Comparison of ENCODE assay signal across 12 cellular contexts in the genomic region with DNA sequence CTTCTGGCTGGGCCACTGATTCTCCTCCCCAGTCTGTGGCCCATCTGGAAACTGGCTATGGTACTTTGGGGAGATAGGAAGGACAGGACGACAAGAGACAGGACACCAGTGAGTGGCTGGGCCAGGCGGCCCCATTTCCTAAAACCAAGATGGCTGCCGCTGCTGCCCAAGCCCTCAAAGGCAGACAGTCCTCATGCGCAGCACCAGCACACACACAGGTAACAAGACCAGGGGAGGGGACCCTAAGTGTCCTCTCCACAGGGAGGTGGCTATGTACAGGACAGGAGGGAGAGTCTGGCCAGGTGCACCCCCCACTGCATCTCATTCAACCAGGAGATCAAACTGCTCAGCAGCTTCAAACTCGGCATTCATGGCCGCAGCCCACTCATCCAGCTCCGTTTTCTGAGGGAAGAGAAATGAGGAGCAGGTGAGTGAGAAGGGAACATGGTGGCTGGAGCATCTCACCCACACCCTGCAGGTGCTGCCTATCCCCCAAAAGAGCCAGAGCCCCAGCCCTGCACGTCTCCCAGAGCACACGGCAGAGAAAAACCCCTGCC. TPM values are rescaled to one million over a fixed set of nuclear protein-coding genes. Genes with fewer than 3 reads are reported as not detected.
DNase-seq lines count a peak whose midpoint lies in the region; ATAC-seq and TF ChIP-seq lines count a peak whose summit lies in the region.
"Had no signal": no experiment of that assay in that cellular context is flagged by ENCODE, and none has a peak within 500 bp of the region (broad histone marks: within the 10 kb centered on the region; RNA-seq: fewer than 3 reads in every experiment).

No MANE protein-coding gene starts in this region.

- H3F3A ChIP-seq in SU-DHL-6 (ENCODE audit: insufficient read depth): peaks cover 12% of the 10 kb centered on the region; the same call in 1 of the 2 replicates

- 0 out of 2 replicates have a peak overlapping the region, but pooled peaks have one; percentile 8 for H3K27ac ChIP-seq in SU-DHL-6 (ENCODE audit: low read depth, low read length)
- H3K27ac ChIP-seq: lower lobe of right lung had no signal

- peaks cover 60% of the 10 kb centered on the region for H3K79me2 ChIP-seq in SU-DHL-6 (ENCODE audit: insufficient read depth, low read length)

- H4K20me1 ChIP-seq in SU-DHL-6 (ENCODE audit: low read depth, low read length): no peaks in the 10 kb centered on the region; the same call in 1 of the 2 replicates

- H3K27me3 Mint-ChIP-seq in progenitor cell of endocrine pancreas: no peaks in the 10 kb centered on the region
- peaks cover 0 to under 1% (median 0%) of the 10 kb centered on the region in 5 donors for H3K27me3 Mint-ChIP-seq in naive thymus-derived CD8-positive, alpha-beta T cell

- no peak overlapping the region for H2AFZ ChIP-seq in SU-DHL-6 (ENCODE audit: low read depth, low read length, severe bottlenecking)

- ATAC-seq in activated naive CD4-positive, alpha-beta T cell treated with anti-CD3 and anti-CD28 coated beads, Interleukin-2, amount 50 U/mL, for 72 hours: no peak
- ATAC-seq in naive thymus-derived CD8-positive, alpha-beta T cell: no peak

- peaks cover 16% of the 10 kb centered on the region for H3K36me3 ChIP-seq in SU-DHL-6 (ENCODE audit: low read length)
- H3K36me3 ChIP-seq: lower lobe of right lung had no signal

- peaks cover 53 to 66% of the 10 kb centered on the region in 2 donors for H3K36me3 Mint-ChIP-seq in activated naive CD4-positive, alpha-beta T cell treated with anti-CD3 and anti-CD28 coated beads, Interleukin-2, amount 50 U/mL, for 72 hours
- peaks cover 3% of the 10 kb centered on the region for H3K36me3 Mint-ChIP-seq in progenitor cell of endocrine pancreas (ENCODE audit: insufficient read depth)
- no peaks in the 10 kb centered on the region for H3K36me3 Mint-ChIP-seq in naive thymus-derived CD8-positive, alpha-beta T cell

- no peaks in the 10 kb centered on the region for H3K9me3 ChIP-seq in SU-DHL-6 (ENCODE audit: insufficient read depth, low read length)
- H3K9me3 ChIP-seq: BE2C, lower lobe of right lung had no signal

- peak overlapping the region; percentile 16 for H3K4me2 ChIP-seq in SU-DHL-6 (ENCODE audit: low read depth, low read length, poor library complexity, severe bottlenecking)

- no peak overlapping the region for H3K9ac ChIP-seq in SU-DHL-6 (ENCODE audit: low read length)

- no peak overlapping the region for H3K4me3 ChIP-seq in SU-DHL-6 (ENCODE audit: insufficient read depth, low read length, poor library complexity, severe bottlenecking)
- H3K4me3 ChIP-seq: lower lobe of right lung had no signal

- TF ChIP-seq CTCF in SU-DHL-6 (IDR thresholded peaks at IDR 0.05; ENCODE audit: insufficient read depth, low read length, poor library complexity, severe bottlenecking) (no peak), progenitor cell of endocrine pancreas (IDR thresholded peaks at IDR 0.05; ENCODE audit: unreplicated experiment) (no peak)

- H3K4me1 Mint-ChIP-seq in progenitor cell of endocrine pancreas (ENCODE audit: low read depth): peaks cover 8% of the 10 kb centered on the region
- peaks cover 6 to 22% (median 13%) of the 10 kb centered on the region in 4 donors for H3K4me1 Mint-ChIP-seq in naive thymus-derived CD8-positive, alpha-beta T cell

- peak overlapping the region; percentile 38 to 78 for H3K27ac Mint-ChIP-seq in activated naive CD4-positive, alpha-beta T cell treated with anti-CD3 and anti-CD28 coated beads, Interleukin-2, amount 50 U/mL, for 72 hours
- H3K27ac Mint-ChIP-seq in progenitor cell of endocrine pancreas: peak overlapping the region; percentile 67
- H3K27ac Mint-ChIP-seq in naive thymus-derived CD8-positive, alpha-beta T cell: peak overlapping the region in 1 of 10 donors; percentile 62

- intact Hi-C loops in posterior vena cava (cut with DNase I): no loop called here

- H3K27me3 ChIP-seq in SU-DHL-6 (ENCODE audit: low read length): no peaks in the 10 kb centered on the region
- H3K27me3 ChIP-seq: BE2C had no signal

- no peaks in the 10 kb centered on the region for H3K9me2 ChIP-seq in SU-DHL-6 (replicated peaks; ENCODE audit: insufficient read depth, low read length)

- no peaks in the 10 kb centered on the region for H3K9me3 Mint-ChIP-seq in activated naive CD4-positive, alpha-beta T cell treated with anti-CD3 and anti-CD28 coated beads, Interleukin-2, amount 50 U/mL, for 72 hours
- no peaks in the 10 kb centered on the region for H3K9me3 Mint-ChIP-seq in progenitor cell of endocrine pancreas (ENCODE audit: low read depth)
- H3K9me3 Mint-ChIP-seq in naive thymus-derived CD8-positive, alpha-beta T cell: no peaks in the 10 kb centered on the region

- H3K4me3 Mint-ChIP-seq in progenitor cell of endocrine pancreas (ENCODE audit: low read depth): no peak overlapping the region
- no peak overlapping the region for H3K4me3 Mint-ChIP-seq in naive thymus-derived CD8-positive, alpha-beta T cell

- DNase-seq in activated naive CD4-positive, alpha-beta T cell treated with anti-CD3 and anti-CD28 coated beads, Interleukin-2, amount 50 U/mL, for 72 hours (ENCODE audit: low spot score in 2 of 2): no peak
- DNase-seq in activated naive CD4-positive, alpha-beta T cell (lab: John Stamatoyannopoulos, UW): no peak
- no peak for DNase-seq in progenitor cell of endocrine pancreas (ENCODE audit: low spot score, unreplicated experiment)
- DNase-seq in posterior vena cava (ENCODE audit: low spot score): no peak
- no peak for DNase-seq in naive thymus-derived CD8-positive, alpha-beta T cell
- DNase-seq: hippocampal formation, NCI-H2227 treated with DMSO at 0.1 percent for 48 hours had no signal

- POLR2A ChIA-PET in naive thymus-derived CD8-positive, alpha-beta T cell (lab: Charles Lee): interaction anchor here (0.6 to 0.9 kb wide), 4 partner anchors 38 to 1208 kb away, joined by 3 to 5 read pairs (median 4); a partner anchor contains a TSS

RNA-seq across cellular contexts. Expression of a gene that starts 5.0 kb away (rescaled TPM):
- 100 to 1,000 TPM; 128 to 203 TPM for total RNA-seq in activated naive CD4-positive, alpha-beta T cell treated with anti-CD3 and anti-CD28 coated beads, Interleukin-2, amount 50 U/mL, for 72 hours
- total RNA-seq in progenitor cell of endocrine pancreas: 25.1 and 25.9 TPM in 2 replicates
- total RNA-seq in posterior vena cava: 1 to 10 TPM in 1 of 2 donors, under 1 TPM in 1; 0.67 to 1.6 TPM
- 1 to 10 TPM in 1 of 2 experiments, under 1 TPM in 1; 0.60 to 1.0 TPM for total RNA-seq in naive thymus-derived CD8-positive, alpha-beta T cell
- polyA plus RNA-seq in naive thymus-derived CD8-positive, alpha-beta T cell: under 1 TPM; 0.22 to 0.90 (median 0.35) TPM

RNA-seq across cellular contexts. Expression of a gene that starts 5.2 kb away (rescaled TPM):
- total RNA-seq in activated naive CD4-positive, alpha-beta T cell treated with anti-CD3 and anti-CD28 coated beads, Interleukin-2, amount 50 U/mL, for 72 hours: 10 to 100 TPM; 29.9 to 41.3 TPM
- total RNA-seq in progenitor cell of endocrine pancreas (40.4 and 43.3 TPM in 2 replicates), posterior vena cava (10 to 100 TPM; 26.9 to 27.6 TPM)
- 10 to 100 TPM; 49.4 to 50.5 TPM for total RNA-seq in naive thymus-derived CD8-positive, alpha-beta T cell
- polyA plus RNA-seq in naive thymus-derived CD8-positive, alpha-beta T cell: 10 to 100 TPM; 21.5 to 33.1 (median 24.9) TPM

RNA-seq across cellular contexts. Expression of a gene that starts 17.1 kb away (rescaled TPM):
- 100 to 1,000 TPM in 1 of 2 donors, 10 to 100 TPM in 1; 60.4 to 101 TPM for total RNA-seq in activated naive CD4-positive, alpha-beta T cell treated with anti-CD3 and anti-CD28 coated beads, Interleukin-2, amount 50 U/mL, for 72 hours
- 112 and 123 TPM in 2 replicates for total RNA-seq in progenitor cell of endocrine pancreas
- total RNA-seq in posterior vena cava: 100 to 1,000 TPM; 103 to 107 TPM
- total RNA-seq in naive thymus-derived CD8-positive, alpha-beta T cell: 100 to 1,000 TPM; 258 to 274 TPM
- 100 to 1,000 TPM in 2 of 3 donors, 10 to 100 TPM in 1; 70.2 to 111 (median 106) TPM for polyA plus RNA-seq in naive thymus-derived CD8-positive, alpha-beta T cell

RNA-seq across cellular contexts. Expression of a gene that starts 20.5 kb away (rescaled TPM):
- 10 to 100 TPM; 14.9 to 23.1 TPM for total RNA-seq in activated naive CD4-positive, alpha-beta T cell treated with anti-CD3 and anti-CD28 coated beads, Interleukin-2, amount 50 U/mL, for 72 hours
- total RNA-seq in progenitor cell of endocrine pancreas: 4.3 and 4.4 TPM in 2 replicates
- total RNA-seq in posterior vena cava: 10 to 100 TPM; 15.4 to 18.6 TPM
- 10 to 100 TPM; 30.1 to 33.9 TPM for total RNA-seq in naive thymus-derived CD8-positive, alpha-beta T cell
- 10 to 100 TPM; 14.0 to 22.2 (median 14.3) TPM for polyA plus RNA-seq in naive thymus-derived CD8-positive, alpha-beta T cell
- total RNA-seq: osteocyte, RPMI7951 had no signal

RNA-seq across cellular contexts. Expression of a gene that starts 32.8 kb away (rescaled TPM):
- 10 to 100 TPM; 20.5 to 24.3 TPM for total RNA-seq in activated naive CD4-positive, alpha-beta T cell treated with anti-CD3 and anti-CD28 coated beads, Interleukin-2, amount 50 U/mL, for 72 hours
- total RNA-seq in progenitor cell of endocrine pancreas (123 and 124 TPM in 2 replicates), posterior vena cava (1 to 10 TPM; 3.1 to 4.0 TPM)
- 10 to 100 TPM; 29.0 to 29.2 TPM for total RNA-seq in naive thymus-derived CD8-positive, alpha-beta T cell
- polyA plus RNA-seq in naive thymus-derived CD8-positive, alpha-beta T cell: 10 to 100 TPM; 17.4 to 22.6 (median 21.2) TPM

Comparison
In these comparisons a context has a peak if more than half of its experiments do, and no peak if none do; other contexts are left out.
1. RNA of a gene that starts 5.0 kb away (total RNA-seq): 128 to 203 TPM in activated naive CD4-positive, alpha-beta T cell treated with anti-CD3 and anti-CD28 coated beads, Interleukin-2, amount 50 U/mL, for 72 hours and 25.1 to 25.9 TPM in progenitor cell of endocrine pancreas; 0.67 to 1.6 TPM in posterior vena cava and 0.60 to 1.0 TPM in naive thymus-derived CD8-positive, alpha-beta T cell; every median in the first group is over 10 times any median in the second.